ENCODE assay signal across 9 cellular contexts in the genomic region with DNA sequence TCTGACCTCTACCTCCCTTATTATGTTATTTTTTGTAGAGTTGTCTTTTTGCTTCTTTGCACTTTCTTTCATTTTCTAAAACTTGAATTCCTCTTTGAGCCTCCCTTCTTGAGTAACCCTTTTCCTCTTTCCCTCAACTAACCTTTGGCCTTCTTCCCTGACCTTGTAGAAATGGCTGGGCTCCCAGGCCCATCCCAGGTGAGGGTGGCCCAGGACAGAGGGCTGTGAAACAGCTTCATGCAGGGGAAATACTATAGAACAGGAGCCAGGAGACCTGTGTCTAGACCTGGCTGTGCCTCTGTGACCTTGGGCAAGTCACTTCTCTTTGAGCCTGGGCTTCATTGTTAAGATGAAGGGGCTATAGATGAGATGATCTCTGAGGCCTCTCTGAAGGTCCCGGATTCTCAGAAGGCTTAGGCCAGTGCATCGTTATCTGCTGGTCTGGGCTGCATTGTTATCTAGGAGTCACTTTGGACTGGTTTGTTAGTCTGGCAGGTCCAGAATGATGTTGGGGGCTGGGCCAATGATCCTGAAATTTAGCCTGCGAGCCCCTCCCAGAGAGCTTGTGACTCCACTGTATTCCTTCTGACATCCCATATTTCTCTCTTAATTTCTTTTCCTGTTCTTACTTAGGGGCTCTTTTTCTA. TPM values are rescaled to one million over a fixed set of nuclear protein-coding genes. Genes with fewer than 3 reads are reported as not detected.
A peak's percentile ranks its signal among the peaks of the same experiment; 100 is the strongest.
DNase-seq lines count a peak whose midpoint lies in the region; ATAC-seq and TF ChIP-seq lines count a peak whose summit lies in the region.
"Had no signal": no experiment of that assay in that cellular context is flagged by ENCODE, and none has a peak within 500 bp of the region (broad histone marks: within the 10 kb centered on the region; RNA-seq: fewer than 3 reads in every experiment).

No MANE protein-coding gene starts in this region.

- H3K9ac ChIP-seq in subcutaneous abdominal adipose tissue (ENCODE audit: low read length in 5 of 5), result peak overlapping the region; percentile 82 to 99 (median 96)

- DNase-seq in T-helper 2 cell treated with Interferon-gamma antibody and Interleukin-4, amounts not matched to agents 5 μg/mL and 100 μg/mL, for 36 hours (ENCODE audit: low spot score), result no peak
- no peak for DNase-seq in T-helper 2 cell
- DNase-seq in adrenal gland, result no peak
- no peak for DNase-seq in immature natural killer cell
- DNase-seq in stimulated activated naive CD4-positive, alpha-beta T cell (lab: John Stamatoyannopoulos, UW), result no peak
- no peak for DNase-seq in foreskin keratinocyte
- DNase-seq: anterior cingulate cortex had no signal

- peak overlapping the region; percentile 90 for H3K4me3 Mint-ChIP-seq in T-helper 2 cell treated with Interferon-gamma antibody and Interleukin-4, amounts not matched to agents 5 μg/mL and 100 μg/mL, for 36 hours
- peak overlapping the region; percentile 74 to 89 (median 85) for H3K4me3 Mint-ChIP-seq in immature natural killer cell

- intact Hi-C loops in adrenal gland (cut with DNase I), result no loop called here

- peak overlapping the region; percentile 82 for H3K27ac Mint-ChIP-seq in T-helper 2 cell treated with Interferon-gamma antibody and Interleukin-4, amounts not matched to agents 5 μg/mL and 100 μg/mL, for 36 hours
- H3K27ac Mint-ChIP-seq in immature natural killer cell, result peak overlapping the region; percentile 64 to 87 (median 82)

- H3K27ac ChIP-seq in adrenal gland (peak overlapping the region in 4 of 5 donors; percentile 33 to 96 (median 61)), subcutaneous abdominal adipose tissue (ENCODE audit: low read depth, low read length) (peak overlapping the region; percentile 99), foreskin keratinocyte (no peak overlapping the region)

- no peaks in the 10 kb centered on the region for H3K27me3 Mint-ChIP-seq in T-helper 2 cell treated with Interferon-gamma antibody and Interleukin-4, amounts not matched to agents 5 μg/mL and 100 μg/mL, for 36 hours (ENCODE audit: low read depth)
- peaks cover 0 to 14% (median 8%) of the 10 kb centered on the region in 3 donors for H3K27me3 Mint-ChIP-seq in immature natural killer cell (ENCODE audit: low read depth in 3 of 3)

- H3K36me3 ChIP-seq in adrenal gland (replicated peaks in 1 of 2), result peaks cover 0 to 17% of the 10 kb centered on the region in 2 donors
- peaks cover 0 to 21% (median 12%) of the 10 kb centered on the region in 5 donors for H3K36me3 ChIP-seq in subcutaneous abdominal adipose tissue (ENCODE audit: control insufficient read depth in 5 of 5, insufficient read depth in 5 of 5, low read length in 5 of 5)

- no peak for ATAC-seq in GM18858 (IDR thresholded peaks at IDR 0.05; ENCODE audit: unreplicated experiment)
- no peak for ATAC-seq in foreskin keratinocyte

- no peaks in the 10 kb centered on the region for H3K9me3 ChIP-seq in adrenal gland (replicated peaks in 1 of 3)
- no peaks in the 10 kb centered on the region for H3K9me3 ChIP-seq in subcutaneous abdominal adipose tissue (ENCODE audit: control insufficient read depth in 5 of 5, low read length in 5 of 5)

- no peak for TF ChIP-seq POLR2A in adrenal gland (IDR thresholded peaks at IDR 0.05)

- 27 to 39% (median 34%) methylated on average over 3 of the region's 3 CpGs for WGBS in adrenal gland, 4 donors

- H3K27me3 ChIP-seq in adrenal gland, result no peaks in the 10 kb centered on the region
- no peaks in the 10 kb centered on the region for H3K27me3 ChIP-seq in subcutaneous abdominal adipose tissue (ENCODE audit: control insufficient read depth in 5 of 5, insufficient read depth in 4 of 5, low read length in 5 of 5)
- no peaks in the 10 kb centered on the region for H3K27me3 ChIP-seq in foreskin keratinocyte

- H3K4me3 ChIP-seq in adrenal gland (peak overlapping the region in 2 of 4 donors; percentile 64 to 91), subcutaneous abdominal adipose tissue (ENCODE audit: low read depth in 1 of 5, low read length in 5 of 5) (peak overlapping the region; percentile 72 to 96 (median 86))

- peaks cover 58% of the 10 kb centered on the region for H3K4me1 Mint-ChIP-seq in T-helper 2 cell treated with Interferon-gamma antibody and Interleukin-4, amounts not matched to agents 5 μg/mL and 100 μg/mL, for 36 hours (ENCODE audit: low read depth)
- peaks cover 26 to 32% of the 10 kb centered on the region in 2 donors for H3K4me1 Mint-ChIP-seq in immature natural killer cell

- TF ChIP-seq CTCF in adrenal gland (IDR thresholded peaks at IDR 0.05), result no peak
- no peak for TF ChIP-seq CTCF in foreskin keratinocyte (conservative IDR thresholded peaks at IDR 0.05)

- H3K9me3 Mint-ChIP-seq in T-helper 2 cell treated with Interferon-gamma antibody and Interleukin-4, amounts not matched to agents 5 μg/mL and 100 μg/mL, for 36 hours, result no peaks in the 10 kb centered on the region
- H3K9me3 Mint-ChIP-seq in immature natural killer cell, result no peaks in the 10 kb centered on the region

- H3K36me3 Mint-ChIP-seq in T-helper 2 cell treated with Interferon-gamma antibody and Interleukin-4, amounts not matched to agents 5 μg/mL and 100 μg/mL, for 36 hours (ENCODE audit: low read depth), result peaks cover 16% of the 10 kb centered on the region
- H3K36me3 Mint-ChIP-seq in immature natural killer cell, result peaks cover 0 to 4% (median 0%) of the 10 kb centered on the region in 3 donors

- peaks cover 42 to 72% of the 10 kb centered on the region in 2 donors for H3K4me1 ChIP-seq in adrenal gland (replicated peaks in 1 of 2)
- peaks cover 15 to 79% (median 74%) of the 10 kb centered on the region in 5 donors for H3K4me1 ChIP-seq in subcutaneous abdominal adipose tissue (ENCODE audit: control insufficient read depth in 5 of 5, insufficient read depth in 5 of 5, low read length in 5 of 5)
- peaks cover 11% of the 10 kb centered on the region for H3K4me1 ChIP-seq in foreskin keratinocyte

RNA-seq across cellular contexts. Expression of a gene that starts 2.2 kb away (rescaled TPM):
- total RNA-seq in adrenal gland (100 to 1,000 TPM in 4 of 8 donors, 10 to 100 TPM in 4; 51.0 to 263 (median 110) TPM), foreskin keratinocyte (15.0 and 18.3 TPM in 2 replicates)
- polyA plus RNA-seq in adrenal gland (100 to 1,000 TPM in 2 of 3 donors, 10 to 100 TPM in 1; 57.4 to 482 (median 258) TPM), immature natural killer cell (1 to 10 TPM in 2 of 3 donors, not detected in 1; 1.0 to 2.1 TPM), foreskin keratinocyte (35.1 and 37.2 TPM in 2 replicates)

RNA-seq across cellular contexts. Expression of a gene that starts 13.7 kb away (rescaled TPM):
- not detected for total RNA-seq in adrenal gland
- not detected for polyA plus RNA-seq in adrenal gland
- polyA plus RNA-seq in immature natural killer cell, result not detected
- not detected in 2 replicates for total RNA-seq in foreskin keratinocyte
- polyA plus RNA-seq in foreskin keratinocyte, result not detected in 2 replicates

RNA-seq across cellular contexts. Expression of a gene that starts 13.9 kb away (rescaled TPM):
- total RNA-seq in adrenal gland (100 to 1,000 TPM; 152 to 505 (median 289) TPM), foreskin keratinocyte (119 and 147 TPM in 2 replicates)
- polyA plus RNA-seq in adrenal gland (100 to 1,000 TPM in 2 of 3 donors, 10 to 100 TPM in 1; 58.4 to 335 (median 271) TPM), immature natural killer cell (100 to 1,000 TPM in 2 of 3 donors, 10 to 100 TPM in 1; 83.7 to 315 (median 170) TPM), foreskin keratinocyte (177 and 232 TPM in 2 replicates)

RNA-seq across cellular contexts. Expression of a gene that starts 15.5 kb away (rescaled TPM):
- total RNA-seq in adrenal gland (10 to 100 TPM in 7 of 8 donors, 1 to 10 TPM in 1; 8.0 to 53.6 (median 35.1) TPM), foreskin keratinocyte (1.5 and 2.0 TPM in 2 replicates)
- polyA plus RNA-seq in adrenal gland (100 to 1,000 TPM in 1 of 3 donors, 10 to 100 TPM in 2; 29.5 to 113 (median 42.3) TPM), immature natural killer cell (1 to 10 TPM; 2.0 to 6.5 (median 3.8) TPM), foreskin keratinocyte (1.7 and 1.8 TPM in 2 replicates)

RNA-seq across cellular contexts. Expression of a gene that starts 21.2 kb away (rescaled TPM):
- total RNA-seq in adrenal gland (10 to 100 TPM; 24.5 to 86.2 (median 63.5) TPM), foreskin keratinocyte (22.5 and 23.2 TPM in 2 replicates)
- polyA plus RNA-seq in adrenal gland (100 to 1,000 TPM in 2 of 3 donors, 10 to 100 TPM in 1; 36.2 to 204 (median 127) TPM), immature natural killer cell (100 to 1,000 TPM; 231 to 513 (median 294) TPM), foreskin keratinocyte (21.8 and 24.9 TPM in 2 replicates)

Comparison
In these comparisons a context has a peak if more than half of its experiments do, and no peak if none do; other contexts are left out.
1. RNA of a gene that starts 2.2 kb away (polyA plus RNA-seq): 57.4 to 482 TPM in adrenal gland and 35.1 to 37.2 TPM in foreskin keratinocyte; 1.0 to 2.1 TPM in immature natural killer cell; every median in the first group is over 10 times any median in the second.